Comparison of ENCODE assay signal across 32 cellular contexts in genomic region chr1:210070531-210070930, GRCh38.
"Had no signal": no experiment of that assay in that cellular context is flagged by ENCODE, and none has a peak within 500 bp of the region (broad histone marks: within the 10 kb centered on the region; RNA-seq: fewer than 3 reads in every experiment).

No MANE protein-coding gene starts in this region.

- DNase-seq: activated CD4-positive, alpha-beta T cell treated with anti-CD3 and anti-CD28 coated beads, Interleukin-2, amount 10 ng/mL, durations not matched to agents 24 days and 14 days; activated CD4-positive, alpha-beta T cell treated with anti-CD3 and anti-CD28 coated beads, Interleukin-2, amount 50 U/mL, for 4 hours; activated CD8-positive, alpha-beta T cell treated with anti-CD3 and anti-CD28 coated beads, Interleukin-2, amount 10 ng/mL, durations not matched to agents 7 days and 5 days; activated gamma-delta T cell; activated naive CD4-positive, alpha-beta T cell treated with Interleukin-2 at 50 U/mL for 16 hours; activated naive CD8-positive, alpha-beta T cell treated with anti-CD3 and anti-CD28 coated beads, Interleukin-2, amount 10 ng/mL, durations not matched to agents 7 days and 5 days; activated T-cell treated with anti-CD3 and anti-CD28 coated beads, Interleukin-2, amount 50 U/mL, for 24 hours; amygdala; Kasumi-1; KG1; MG63; NCI-H1048; NCI-H1105 treated with DMSO at 0.1 percent for 48 hours; NCI-H1436 treated with DMSO at 0.1 percent for 48 hours; NCI-H1694 treated with DMSO at 0.1 percent for 48 hours; NCI-H2029; NCI-H2171; NCI-H510A; NCI-H526; NCI-H748 treated with DMSO at 0.1 percent for 48 hours; NK-92 treated with Interleukin-12 subunit alpha and Interleukin-12 subunit beta, amount 100 ng/mL, for 24 hours; PC-3; Peyer's patch; RPMI8226; SHP77 treated with DMSO at 0.1 percent for 48 hours; T-cell; T-helper 17 cell; WERI-Rb-1 had no signal

- H3K27ac ChIP-seq: ascending aorta, breast epithelium, Peyer's patch, SJSA1, WERI-Rb-1 had no signal

- H3K36me3 ChIP-seq: ascending aorta, breast epithelium, MG63, Peyer's patch, SJSA1, WERI-Rb-1 had no signal

- ATAC-seq: activated CD8-positive, alpha-beta T cell treated with anti-CD3 and anti-CD28 coated beads, Interleukin-2, amount 10 ng/mL, durations not matched to agents 7 days and 5 days; PC-3; SK-N-SH treated with all-trans-retinoic acid at 6 μM for 48 hours; T-cell; T-helper 17 cell had no signal

- H3K27me3 ChIP-seq: ascending aorta, breast epithelium, Peyer's patch, SJSA1 had no signal

- H3K4me3 ChIP-seq: ascending aorta, breast epithelium, MG63, Peyer's patch, SJSA1 had no signal

- H3K4me1 ChIP-seq: ascending aorta, breast epithelium, Peyer's patch, SJSA1 had no signal
